ENCODE assay signal across 8 cellular contexts in the genomic region with DNA sequence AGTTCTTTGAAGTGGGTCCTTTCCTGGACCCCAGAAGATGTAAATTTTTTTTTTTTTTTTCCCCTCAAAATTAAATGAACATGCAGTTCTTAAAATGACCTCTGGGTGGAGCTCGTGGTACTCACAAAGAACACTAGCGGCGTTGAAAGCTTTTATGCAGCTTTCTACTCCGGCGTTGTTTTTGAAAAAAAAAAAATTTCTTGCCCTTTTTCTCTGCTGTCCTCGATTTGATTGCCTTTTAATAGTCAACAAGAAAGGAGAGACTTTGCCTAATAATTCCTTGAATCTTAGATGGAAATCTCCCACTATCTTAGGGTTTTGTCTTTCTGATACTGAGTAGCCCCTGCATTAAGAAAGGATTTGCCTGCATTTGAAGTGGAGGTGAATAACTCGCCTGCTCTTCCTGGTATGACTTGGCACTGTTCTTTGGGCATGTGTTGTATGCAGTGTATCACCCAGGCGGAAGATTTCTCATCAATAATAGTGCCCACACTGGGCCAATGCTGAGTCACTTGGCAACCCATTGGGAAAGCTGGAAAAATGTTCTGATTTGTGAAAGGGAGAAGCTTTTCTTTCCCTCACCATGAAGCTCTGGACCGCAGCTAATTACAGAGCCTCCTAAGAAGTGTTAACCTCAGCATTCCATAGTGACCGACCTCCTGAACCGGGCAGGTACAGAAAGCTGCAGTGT.
A peak's percentile ranks its signal among the peaks of the same experiment; 100 is the strongest.
DNase-seq lines count a peak whose midpoint lies in the region; ATAC-seq and TF ChIP-seq lines count a peak whose summit lies in the region.

No MANE protein-coding gene starts in this region.

- H3K36me3 Mint-ChIP-seq in activated CD8-positive, alpha-beta T cell treated with anti-CD3 and anti-CD28 coated beads, Interleukin-2, amount 10 ng/mL, durations not matched to agents 7 days and 5 days (ENCODE audit: low read depth), result no peaks in the 10 kb centered on the region
- H3K36me3 Mint-ChIP-seq in progenitor cell of endocrine pancreas (ENCODE audit: insufficient read depth), result no peaks in the 10 kb centered on the region

- no peak overlapping the region for H3K4me3 ChIP-seq in AG09309 (ENCODE audit: control insufficient read depth, low read depth, low read length)

- no peak overlapping the region for H3K4me3 Mint-ChIP-seq in activated CD8-positive, alpha-beta T cell treated with anti-CD3 and anti-CD28 coated beads, Interleukin-2, amount 10 ng/mL, durations not matched to agents 7 days and 5 days
- no peak overlapping the region for H3K4me3 Mint-ChIP-seq in progenitor cell of endocrine pancreas (ENCODE audit: low read depth)

- DNase-seq in AG09309 (ENCODE audit: low read depth) (peak; percentile 17), GM04504 (ENCODE audit: low read depth) (peak; percentile 23), NCI-H1694 (lab: John Stamatoyannopoulos, UW) (peak; percentile 57), glomerular visceral epithelial cell (ENCODE audit: extremely low spot score) (peak; percentile 86), progenitor cell of endocrine pancreas (ENCODE audit: low spot score, unreplicated experiment) (no peak)
- DNase-seq in activated CD8-positive, alpha-beta T cell treated with anti-CD3 and anti-CD28 coated beads, Interleukin-2, amount 10 ng/mL, durations not matched to agents 7 days and 5 days, result peak; percentile 44

- CTCF ChIA-PET in activated CD8-positive, alpha-beta T cell treated with anti-CD3 and anti-CD28 coated beads, Interleukin-2, amount 10 ng/mL, durations not matched to agents 7 days and 5 days (lab: Charles Lee), result interaction anchor here (0.7 to 4.1 kb wide), 20 partner anchors 9 to 612 kb away, joined by 3 to 35 read pairs (median 4); no protein-coding TSS in a partner anchor

- no peaks in the 10 kb centered on the region for H3K4me1 Mint-ChIP-seq in activated CD8-positive, alpha-beta T cell treated with anti-CD3 and anti-CD28 coated beads, Interleukin-2, amount 10 ng/mL, durations not matched to agents 7 days and 5 days (ENCODE audit: low read depth)
- peaks cover 32% of the 10 kb centered on the region for H3K4me1 Mint-ChIP-seq in progenitor cell of endocrine pancreas (ENCODE audit: low read depth)

- no peaks in the 10 kb centered on the region for H3K27me3 Mint-ChIP-seq in activated CD8-positive, alpha-beta T cell treated with anti-CD3 and anti-CD28 coated beads, Interleukin-2, amount 10 ng/mL, durations not matched to agents 7 days and 5 days (ENCODE audit: low read depth)
- no peaks in the 10 kb centered on the region for H3K27me3 Mint-ChIP-seq in progenitor cell of endocrine pancreas

- TF ChIP-seq CTCF in AG09309 (IDR thresholded peaks at IDR 0.05; ENCODE audit: control insufficient read depth, insufficient read depth, low read depth, low read length, missing control alignments) (peak; percentile 63), progenitor cell of endocrine pancreas (IDR thresholded peaks at IDR 0.05; ENCODE audit: unreplicated experiment) (peak; percentile 84)

- POLR2A ChIA-PET in activated CD8-positive, alpha-beta T cell treated with anti-CD3 and anti-CD28 coated beads, Interleukin-2, amount 10 ng/mL, durations not matched to agents 7 days and 5 days (lab: Charles Lee), result no interaction called here

- no peak overlapping the region for H3K27ac Mint-ChIP-seq in activated CD8-positive, alpha-beta T cell treated with anti-CD3 and anti-CD28 coated beads, Interleukin-2, amount 10 ng/mL, durations not matched to agents 7 days and 5 days
- H3K27ac Mint-ChIP-seq in progenitor cell of endocrine pancreas, result peak overlapping the region; percentile 81

- ATAC-seq in activated CD8-positive, alpha-beta T cell treated with anti-CD3 and anti-CD28 coated beads, Interleukin-2, amount 10 ng/mL, durations not matched to agents 7 days and 5 days, result no peak
- ATAC-seq in GM19351 (IDR thresholded peaks at IDR 0.05; ENCODE audit: unreplicated experiment) (no peak), GM21786 (IDR thresholded peaks at IDR 0.05; ENCODE audit: unreplicated experiment) (no peak)

- no peaks in the 10 kb centered on the region for H3K9me3 Mint-ChIP-seq in activated CD8-positive, alpha-beta T cell treated with anti-CD3 and anti-CD28 coated beads, Interleukin-2, amount 10 ng/mL, durations not matched to agents 7 days and 5 days (ENCODE audit: insufficient read depth)
- H3K9me3 Mint-ChIP-seq in progenitor cell of endocrine pancreas (ENCODE audit: low read depth), result no peaks in the 10 kb centered on the region
